Comparison of ENCODE assay signal across 2 cellular contexts in the genomic region with DNA sequence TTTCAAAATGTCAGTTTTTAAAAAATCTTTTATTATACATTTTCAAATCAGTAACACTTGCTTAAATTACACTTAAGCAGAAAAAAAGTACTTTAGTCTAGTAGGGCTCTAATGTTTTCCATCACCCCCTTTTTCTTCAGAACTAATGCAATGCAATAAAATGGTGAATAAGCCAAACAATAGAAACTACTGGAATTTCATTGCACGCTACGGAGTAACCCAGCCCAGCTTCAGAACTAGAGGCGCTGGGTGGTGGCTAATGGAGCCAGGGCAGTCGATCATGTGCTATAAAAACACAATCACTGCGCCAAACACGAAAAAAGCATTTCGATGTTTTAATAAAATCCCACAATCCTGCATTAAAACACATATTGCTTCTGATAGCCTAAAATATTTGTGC.
TF ChIP-seq lines count a peak whose summit lies in the region.

No MANE protein-coding gene starts in this region.

TF ChIP-seq in IMR-90, 13 proteins besides CTCF, POLR2A, EP300 and RAD21:
- no peak for TF ChIP-seq SMC3 (IDR thresholded peaks at IDR 0.05; ENCODE audit: low read depth, low read length)
- TF ChIP-seq NFE2L2 (IDR thresholded peaks at IDR 0.05; ENCODE audit: low read depth, low read length) = no peak
- no peak for TF ChIP-seq BHLHE40 (IDR thresholded peaks at IDR 0.05; ENCODE audit: low read depth, low read length)
- no peak for TF ChIP-seq MAFK (IDR thresholded peaks at IDR 0.05; ENCODE audit: low read depth, low read length)
- TF ChIP-seq CHD1 (IDR thresholded peaks at IDR 0.05; ENCODE audit: low read depth, low read length) = no peak
- TF ChIP-seq USF2 (IDR thresholded peaks at IDR 0.05; ENCODE audit: low read depth, low read length) = no peak
- no peak for TF ChIP-seq MAZ (IDR thresholded peaks at IDR 0.05; ENCODE audit: borderline replicate concordance, low read depth, low read length)
- no peak for TF ChIP-seq MXI1 (IDR thresholded peaks at IDR 0.05; ENCODE audit: borderline replicate concordance, low read depth, low read length)
- TF ChIP-seq FOS (IDR thresholded peaks at IDR 0.05; ENCODE audit: low read depth, low read length) = no peak

TF ChIP-seq in WTC11, 78 proteins besides CTCF, POLR2A, EP300 and RAD21:
- TF ChIP-seq ZNF416 (CRISPR knock-in tag; IDR thresholded peaks at IDR 0.05) = no peak
- TF ChIP-seq TEAD4 (CRISPR knock-in tag; IDR thresholded peaks at IDR 0.05) = no peak
- no peak for TF ChIP-seq ATF1 (CRISPR knock-in tag; IDR thresholded peaks at IDR 0.05)
- no peak for TF ChIP-seq ZNF138 (CRISPR knock-in tag; conservative IDR thresholded peaks at IDR 0.05)
- no peak for TF ChIP-seq NR3C1 (CRISPR knock-in tag; conservative IDR thresholded peaks at IDR 0.05; ENCODE audit: low read depth)
- no peak for TF ChIP-seq ZNF232 (CRISPR knock-in tag; IDR thresholded peaks at IDR 0.05)
- TF ChIP-seq SMAD4 (CRISPR knock-in tag; IDR thresholded peaks at IDR 0.05) = no peak
- no peak for TF ChIP-seq ZNF219 (CRISPR knock-in tag; IDR thresholded peaks at IDR 0.05; ENCODE audit: borderline replicate concordance)
- TF ChIP-seq, protein P1, sequence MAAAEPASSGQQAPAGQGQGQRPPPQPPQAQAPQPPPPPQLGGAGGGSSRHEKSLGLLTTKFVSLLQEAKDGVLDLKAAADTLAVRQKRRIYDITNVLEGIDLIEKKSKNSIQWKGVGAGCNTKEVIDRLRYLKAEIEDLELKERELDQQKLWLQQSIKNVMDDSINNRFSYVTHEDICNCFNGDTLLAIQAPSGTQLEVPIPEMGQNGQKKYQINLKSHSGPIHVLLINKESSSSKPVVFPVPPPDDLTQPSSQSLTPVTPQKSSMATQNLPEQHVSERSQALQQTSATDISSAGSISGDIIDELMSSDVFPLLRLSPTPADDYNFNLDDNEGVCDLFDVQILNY (CRISPR knock-in tag; IDR thresholded peaks at IDR 0.05) = no peak
- TF ChIP-seq AFF4 (CRISPR knock-in tag; IDR thresholded peaks at IDR 0.05; ENCODE audit: borderline replicate concordance) = no peak
- TF ChIP-seq ELF4 (CRISPR knock-in tag; IDR thresholded peaks at IDR 0.05; ENCODE audit: low read depth) = no peak
- TF ChIP-seq, protein P2, sequence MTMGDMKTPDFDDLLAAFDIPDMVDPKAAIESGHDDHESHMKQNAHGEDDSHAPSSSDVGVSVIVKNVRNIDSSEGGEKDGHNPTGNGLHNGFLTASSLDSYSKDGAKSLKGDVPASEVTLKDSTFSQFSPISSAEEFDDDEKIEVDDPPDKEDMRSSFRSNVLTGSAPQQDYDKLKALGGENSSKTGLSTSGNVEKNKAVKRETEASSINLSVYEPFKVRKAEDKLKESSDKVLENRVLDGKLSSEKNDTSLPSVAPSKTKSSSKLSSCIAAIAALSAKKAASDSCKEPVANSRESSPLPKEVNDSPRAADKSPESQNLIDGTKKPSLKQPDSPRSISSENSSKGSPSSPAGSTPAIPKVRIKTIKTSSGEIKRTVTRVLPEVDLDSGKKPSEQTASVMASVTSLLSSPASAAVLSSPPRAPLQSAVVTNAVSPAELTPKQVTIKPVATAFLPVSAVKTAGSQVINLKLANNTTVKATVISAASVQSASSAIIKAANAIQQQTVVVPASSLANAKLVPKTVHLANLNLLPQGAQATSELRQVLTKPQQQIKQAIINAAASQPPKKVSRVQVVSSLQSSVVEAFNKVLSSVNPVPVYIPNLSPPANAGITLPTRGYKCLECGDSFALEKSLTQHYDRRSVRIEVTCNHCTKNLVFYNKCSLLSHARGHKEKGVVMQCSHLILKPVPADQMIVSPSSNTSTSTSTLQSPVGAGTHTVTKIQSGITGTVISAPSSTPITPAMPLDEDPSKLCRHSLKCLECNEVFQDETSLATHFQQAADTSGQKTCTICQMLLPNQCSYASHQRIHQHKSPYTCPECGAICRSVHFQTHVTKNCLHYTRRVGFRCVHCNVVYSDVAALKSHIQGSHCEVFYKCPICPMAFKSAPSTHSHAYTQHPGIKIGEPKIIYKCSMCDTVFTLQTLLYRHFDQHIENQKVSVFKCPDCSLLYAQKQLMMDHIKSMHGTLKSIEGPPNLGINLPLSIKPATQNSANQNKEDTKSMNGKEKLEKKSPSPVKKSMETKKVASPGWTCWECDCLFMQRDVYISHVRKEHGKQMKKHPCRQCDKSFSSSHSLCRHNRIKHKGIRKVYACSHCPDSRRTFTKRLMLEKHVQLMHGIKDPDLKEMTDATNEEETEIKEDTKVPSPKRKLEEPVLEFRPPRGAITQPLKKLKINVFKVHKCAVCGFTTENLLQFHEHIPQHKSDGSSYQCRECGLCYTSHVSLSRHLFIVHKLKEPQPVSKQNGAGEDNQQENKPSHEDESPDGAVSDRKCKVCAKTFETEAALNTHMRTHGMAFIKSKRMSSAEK (CRISPR knock-in tag; IDR thresholded peaks at IDR 0.05; ENCODE audit: borderline replicate concordance) = no peak
- TF ChIP-seq NFYB (CRISPR knock-in tag; conservative IDR thresholded peaks at IDR 0.05; ENCODE audit: low read depth) = no peak
- no peak for TF ChIP-seq ESRRA (CRISPR knock-in tag; IDR thresholded peaks at IDR 0.05; ENCODE audit: borderline replicate concordance)
- TF ChIP-seq TEAD1 (CRISPR knock-in tag; IDR thresholded peaks at IDR 0.05) = no peak
- TF ChIP-seq RELA (CRISPR knock-in tag; IDR thresholded peaks at IDR 0.05; ENCODE audit: borderline replicate concordance) = no peak
- TF ChIP-seq NFE2L1 (CRISPR knock-in tag; IDR thresholded peaks at IDR 0.05) = no peak
- TF ChIP-seq EMX1 (CRISPR knock-in tag; IDR thresholded peaks at IDR 0.05) = no peak
- no peak for TF ChIP-seq NR2C2 (CRISPR knock-in tag; IDR thresholded peaks at IDR 0.05)
